Comparison of ENCODE assay signal across 9 cellular contexts in genomic region chr10:14738011-14738510, GRCh38.
"Had no signal": no experiment of that assay in that cellular context is flagged by ENCODE, and none has a peak within 500 bp of the region (broad histone marks: within the 10 kb centered on the region; RNA-seq: fewer than 3 reads in every experiment).

No MANE protein-coding gene starts in this region.

- DNase-seq: activated CD4-positive, alpha-beta T cell treated with anti-CD3 and anti-CD28 coated beads, Interleukin-2, amount 50 U/mL, for 4 hours; activated CD4-positive, CD25-positive, alpha-beta regulatory T cell treated with anti-CD3 and anti-CD28 coated beads, Interleukin-2, amount 50 U/mL, for 72 hours; activated effector memory CD4-positive, alpha-beta T cell treated with Interleukin-2 at 50 U/mL for 16 hours; activated T-cell treated with anti-CD3 and anti-CD28 coated beads, Interleukin-2, amount 50 U/mL, for 24 hours; heart right ventricle; islet precursor cell; left lung; stimulated activated CD4-positive, alpha-beta T cell treated with anti-CD3 and anti-CD28 coated beads, Interleukin-2, amount 100 ng/mL, for 48 hours had no signal

- H3K4me3 ChIP-seq: heart right ventricle, left lung had no signal

- H3K27me3 ChIP-seq: heart right ventricle, left lung had no signal

- H3K9me3 ChIP-seq: left lung had no signal

- H3K36me3 ChIP-seq: heart right ventricle, left lung had no signal

- ATAC-seq: activated naive CD4-positive, alpha-beta T cell treated with anti-CD3 and anti-CD28 coated beads, Interleukin-2, amount 50 U/mL, for 72 hours; left lung had no signal
